2 cellular contexts compared by ENCODE assay signal in the genomic region with DNA sequence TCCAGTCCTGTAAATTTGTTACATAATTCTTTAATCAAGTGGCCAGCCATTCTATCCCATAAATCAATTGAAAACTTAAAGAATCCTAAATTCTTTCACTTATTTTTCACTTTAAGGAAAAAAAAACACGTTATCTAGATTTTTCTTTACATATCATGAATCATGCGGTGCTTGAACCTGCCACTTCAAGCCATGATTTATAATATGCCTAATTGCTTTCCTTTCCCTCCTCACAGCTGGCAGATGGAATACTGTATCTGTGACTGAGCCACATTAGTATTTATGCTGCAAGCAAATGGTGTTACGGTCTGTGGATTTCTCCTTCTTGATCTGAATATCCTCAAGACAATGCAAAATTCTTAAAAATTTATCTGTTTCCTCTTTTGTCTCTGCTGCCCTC.
TF ChIP-seq lines count a peak whose summit lies in the region.

No MANE protein-coding gene starts in this region.

TF ChIP-seq in K562, 482 proteins besides CTCF, POLR2A, EP300 and RAD21 (continued from another document):
- TF ChIP-seq, protein P1, sequence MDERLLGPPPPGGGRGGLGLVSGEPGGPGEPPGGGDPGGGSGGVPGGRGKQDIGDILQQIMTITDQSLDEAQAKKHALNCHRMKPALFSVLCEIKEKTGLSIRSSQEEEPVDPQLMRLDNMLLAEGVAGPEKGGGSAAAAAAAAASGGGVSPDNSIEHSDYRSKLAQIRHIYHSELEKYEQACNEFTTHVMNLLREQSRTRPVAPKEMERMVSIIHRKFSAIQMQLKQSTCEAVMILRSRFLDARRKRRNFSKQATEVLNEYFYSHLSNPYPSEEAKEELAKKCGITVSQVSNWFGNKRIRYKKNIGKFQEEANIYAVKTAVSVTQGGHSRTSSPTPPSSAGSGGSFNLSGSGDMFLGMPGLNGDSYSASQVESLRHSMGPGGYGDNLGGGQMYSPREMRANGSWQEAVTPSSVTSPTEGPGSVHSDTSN (CRISPR knock-in tag; IDR thresholded peaks at IDR 0.05; ENCODE audit: low read depth): no peak
- TF ChIP-seq, protein P1 (tag; conservative IDR thresholded peaks at IDR 0.05; ENCODE audit: low read depth): peak; percentile 87
- TF ChIP-seq HSF4 (CRISPR knock-in tag; IDR thresholded peaks at IDR 0.05; ENCODE audit: borderline replicate concordance): no peak
- TF ChIP-seq MCM2 (IDR thresholded peaks at IDR 0.05; ENCODE audit: low read depth): no peak
- no peak for TF ChIP-seq CHD1 (IDR thresholded peaks at IDR 0.05; ENCODE audit: low read length)
- TF ChIP-seq, protein P2, sequence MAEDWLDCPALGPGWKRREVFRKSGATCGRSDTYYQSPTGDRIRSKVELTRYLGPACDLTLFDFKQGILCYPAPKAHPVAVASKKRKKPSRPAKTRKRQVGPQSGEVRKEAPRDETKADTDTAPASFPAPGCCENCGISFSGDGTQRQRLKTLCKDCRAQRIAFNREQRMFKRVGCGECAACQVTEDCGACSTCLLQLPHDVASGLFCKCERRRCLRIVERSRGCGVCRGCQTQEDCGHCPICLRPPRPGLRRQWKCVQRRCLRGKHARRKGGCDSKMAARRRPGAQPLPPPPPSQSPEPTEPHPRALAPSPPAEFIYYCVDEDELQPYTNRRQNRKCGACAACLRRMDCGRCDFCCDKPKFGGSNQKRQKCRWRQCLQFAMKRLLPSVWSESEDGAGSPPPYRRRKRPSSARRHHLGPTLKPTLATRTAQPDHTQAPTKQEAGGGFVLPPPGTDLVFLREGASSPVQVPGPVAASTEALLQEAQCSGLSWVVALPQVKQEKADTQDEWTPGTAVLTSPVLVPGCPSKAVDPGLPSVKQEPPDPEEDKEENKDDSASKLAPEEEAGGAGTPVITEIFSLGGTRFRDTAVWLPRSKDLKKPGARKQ (CRISPR knock-in tag; IDR thresholded peaks at IDR 0.05): no peak
- TF ChIP-seq, protein P3, sequence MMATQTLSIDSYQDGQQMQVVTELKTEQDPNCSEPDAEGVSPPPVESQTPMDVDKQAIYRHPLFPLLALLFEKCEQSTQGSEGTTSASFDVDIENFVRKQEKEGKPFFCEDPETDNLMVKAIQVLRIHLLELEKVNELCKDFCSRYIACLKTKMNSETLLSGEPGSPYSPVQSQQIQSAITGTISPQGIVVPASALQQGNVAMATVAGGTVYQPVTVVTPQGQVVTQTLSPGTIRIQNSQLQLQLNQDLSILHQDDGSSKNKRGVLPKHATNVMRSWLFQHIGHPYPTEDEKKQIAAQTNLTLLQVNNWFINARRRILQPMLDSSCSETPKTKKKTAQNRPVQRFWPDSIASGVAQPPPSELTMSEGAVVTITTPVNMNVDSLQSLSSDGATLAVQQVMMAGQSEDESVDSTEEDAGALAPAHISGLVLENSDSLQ (IDR thresholded peaks at IDR 0.05): peak; percentile 46; the same call in 1 of the 2 replicates
- TF ChIP-seq MCM5 (IDR thresholded peaks at IDR 0.05; ENCODE audit: low read depth): no peak
- no peak for TF ChIP-seq ARID3B (CRISPR knock-in tag; IDR thresholded peaks at IDR 0.05; ENCODE audit: borderline replicate concordance)

TF ChIP-seq in GM23338, 12 proteins besides CTCF, POLR2A, EP300 and RAD21 (continued from another document):
- TF ChIP-seq ZNF462 (CRISPR knock-in tag; IDR thresholded peaks at IDR 0.05) (no peak), JUNB (IDR thresholded peaks at IDR 0.05; ENCODE audit: unreplicated experiment) (no peak), STAT1 (IDR thresholded peaks at IDR 0.05; ENCODE audit: unreplicated experiment) (no peak), CREB1 (CRISPR knock-in tag; IDR thresholded peaks at IDR 0.05; ENCODE audit: low read depth) (no peak)
- TF ChIP-seq, protein P4, sequence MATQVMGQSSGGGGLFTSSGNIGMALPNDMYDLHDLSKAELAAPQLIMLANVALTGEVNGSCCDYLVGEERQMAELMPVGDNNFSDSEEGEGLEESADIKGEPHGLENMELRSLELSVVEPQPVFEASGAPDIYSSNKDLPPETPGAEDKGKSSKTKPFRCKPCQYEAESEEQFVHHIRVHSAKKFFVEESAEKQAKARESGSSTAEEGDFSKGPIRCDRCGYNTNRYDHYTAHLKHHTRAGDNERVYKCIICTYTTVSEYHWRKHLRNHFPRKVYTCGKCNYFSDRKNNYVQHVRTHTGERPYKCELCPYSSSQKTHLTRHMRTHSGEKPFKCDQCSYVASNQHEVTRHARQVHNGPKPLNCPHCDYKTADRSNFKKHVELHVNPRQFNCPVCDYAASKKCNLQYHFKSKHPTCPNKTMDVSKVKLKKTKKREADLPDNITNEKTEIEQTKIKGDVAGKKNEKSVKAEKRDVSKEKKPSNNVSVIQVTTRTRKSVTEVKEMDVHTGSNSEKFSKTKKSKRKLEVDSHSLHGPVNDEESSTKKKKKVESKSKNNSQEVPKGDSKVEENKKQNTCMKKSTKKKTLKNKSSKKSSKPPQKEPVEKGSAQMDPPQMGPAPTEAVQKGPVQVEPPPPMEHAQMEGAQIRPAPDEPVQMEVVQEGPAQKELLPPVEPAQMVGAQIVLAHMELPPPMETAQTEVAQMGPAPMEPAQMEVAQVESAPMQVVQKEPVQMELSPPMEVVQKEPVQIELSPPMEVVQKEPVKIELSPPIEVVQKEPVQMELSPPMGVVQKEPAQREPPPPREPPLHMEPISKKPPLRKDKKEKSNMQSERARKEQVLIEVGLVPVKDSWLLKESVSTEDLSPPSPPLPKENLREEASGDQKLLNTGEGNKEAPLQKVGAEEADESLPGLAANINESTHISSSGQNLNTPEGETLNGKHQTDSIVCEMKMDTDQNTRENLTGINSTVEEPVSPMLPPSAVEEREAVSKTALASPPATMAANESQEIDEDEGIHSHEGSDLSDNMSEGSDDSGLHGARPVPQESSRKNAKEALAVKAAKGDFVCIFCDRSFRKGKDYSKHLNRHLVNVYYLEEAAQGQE (IDR thresholded peaks at IDR 0.05; ENCODE audit: unreplicated experiment): no peak
